Comparison of ENCODE assay signal across 8 cellular contexts in genomic region chr4:182292657-182293056, GRCh38. TPM values are rescaled to one million over a fixed set of nuclear protein-coding genes. Genes with fewer than 3 reads are reported as not detected.
"Had no signal": no experiment of that assay in that cellular context is flagged by ENCODE, and none has a peak within 500 bp of the region (broad histone marks: within the 10 kb centered on the region; RNA-seq: fewer than 3 reads in every experiment).

No MANE protein-coding gene starts in this region.

- H3K27ac ChIP-seq: HL-60 had no signal

- H2AFZ ChIP-seq: GM23338 had no signal

- H3K36me3 ChIP-seq: HAP-1 had no signal

- DNase-seq: H7, HFFc6, IMR-90 had no signal

- H3K4me3 ChIP-seq: GM23338, HAP-1, K562 had no signal

- H3K4me2 ChIP-seq: GM23338 had no signal

- FAIRE-seq: HepG2, K562 had no signal

- H3K9me3 ChIP-seq: HAP-1 had no signal

RNA-seq across cellular contexts. Expression of gene TENM3, which starts 49.5 kb away (rescaled TPM):
- polyA plus RNA-seq: HepG2 had no signal
